In the genomic region with DNA sequence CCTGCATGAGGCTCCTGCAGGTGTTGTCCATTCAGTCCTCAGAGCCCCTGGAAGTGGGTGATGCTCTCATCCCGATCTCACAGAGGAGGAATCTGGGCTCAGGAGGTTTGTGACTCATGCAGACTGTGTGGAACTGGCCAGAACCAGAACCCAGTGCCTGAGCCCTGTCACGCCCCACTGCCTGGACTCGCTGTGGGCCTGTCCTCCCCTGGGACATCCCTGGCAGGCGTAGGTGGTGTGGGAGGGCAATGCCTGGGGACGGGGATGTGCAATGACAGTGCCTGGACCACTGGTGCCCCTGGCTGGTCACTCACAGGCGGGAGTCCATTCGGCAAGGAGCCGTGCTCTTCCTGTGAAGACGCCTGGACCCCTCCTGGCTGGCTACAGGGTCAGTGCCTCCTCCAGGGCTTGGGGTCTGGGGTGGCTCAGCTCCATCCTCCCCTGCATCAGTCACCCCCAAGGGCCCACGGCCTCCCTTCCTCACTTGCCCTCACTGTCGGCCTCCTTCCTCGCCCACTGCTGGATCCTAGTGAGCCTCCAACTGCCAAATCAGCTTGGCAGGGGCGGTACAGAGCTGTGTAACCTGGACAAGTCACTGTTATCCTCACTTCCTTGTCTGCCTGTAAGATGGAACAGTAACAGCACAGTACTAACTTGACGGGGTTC, we compare ENCODE assay signal across 14 cellular contexts. TPM values are rescaled to one million over a fixed set of nuclear protein-coding genes. Genes with fewer than 3 reads are reported as not detected.
DNase-seq lines count a peak whose midpoint lies in the region; ATAC-seq lines count a peak whose summit lies in the region.
"Had no signal": no experiment of that assay in that cellular context is flagged by ENCODE, and none has a peak within 500 bp of the region (broad histone marks: within the 10 kb centered on the region; RNA-seq: fewer than 3 reads in every experiment).

No MANE protein-coding gene starts in this region.

- no peak for ATAC-seq in left ventricle myocardium superior
- no peak for ATAC-seq in T-helper 17 cell
- ATAC-seq in stimulated activated naive CD8-positive, alpha-beta T cell treated with anti-CD3 and anti-CD28 coated beads, Interleukin-15, amount 100 ng/mL, for 72 hours = no peak
- no peak for ATAC-seq in GM21717 (IDR thresholded peaks at IDR 0.05; ENCODE audit: unreplicated experiment)
- no peak for ATAC-seq in GM19324 (IDR thresholded peaks at IDR 0.05; ENCODE audit: low FRiP score, unreplicated experiment)
- ATAC-seq in GM18909 (IDR thresholded peaks at IDR 0.05; ENCODE audit: poor library complexity, unreplicated experiment) = no peak

- DNase-seq in left ventricle myocardium superior (peak; percentile 13), cardiac septum (ENCODE audit: low spot score) (no peak), T-helper 17 cell (no peak), fibroblast of peridontal ligament (ENCODE audit: extremely low read depth) (peak; percentile 5)
- no peak for DNase-seq in stimulated activated naive CD8-positive, alpha-beta T cell treated with anti-CD3 and anti-CD28 coated beads, Interleukin-15, amount 100 ng/mL, for 72 hours
- DNase-seq: activated gamma-delta T cell; GF-D8; NCI-H774; SHP77; stimulated activated CD4-positive, alpha-beta T cell treated with anti-CD3 and anti-CD28 coated beads, Interleukin-4, amount 100 ng/mL, for 24 hours; WERI-Rb-1 had no signal

- H3K36me3 Mint-ChIP-seq in T-helper 17 cell (ENCODE audit: low read depth) = peaks cover 6% of the 10 kb centered on the region

- H3K4me3 Mint-ChIP-seq in T-helper 17 cell = peak overlapping the region; percentile 59
- H3K4me3 Mint-ChIP-seq in stimulated activated naive CD8-positive, alpha-beta T cell treated with anti-CD3 and anti-CD28 coated beads, Interleukin-15, amount 100 ng/mL, for 72 hours = peak overlapping the region in 1 of 2 donors; percentile 35

- no peaks in the 10 kb centered on the region for H3K27me3 Mint-ChIP-seq in T-helper 17 cell
- no peaks in the 10 kb centered on the region for H3K27me3 Mint-ChIP-seq in stimulated activated naive CD8-positive, alpha-beta T cell treated with anti-CD3 and anti-CD28 coated beads, Interleukin-15, amount 100 ng/mL, for 72 hours

- intact Hi-C loops in left ventricle myocardium superior (cut with micrococcal nuclease) = no loop called here
- intact Hi-C loops in cardiac septum (cut with DNase I) = no loop called here

- H3K27ac Mint-ChIP-seq in T-helper 17 cell = peak overlapping the region; percentile 90
- H3K27ac Mint-ChIP-seq in stimulated activated naive CD8-positive, alpha-beta T cell treated with anti-CD3 and anti-CD28 coated beads, Interleukin-15, amount 100 ng/mL, for 72 hours = peak overlapping the region; percentile 73 to 86

- H3K9me3 ChIP-seq in T-helper 17 cell (ENCODE audit: control insufficient read depth, low read length, poor library complexity, severe bottlenecking) = no peaks in the 10 kb centered on the region

- H3K9me3 Mint-ChIP-seq in stimulated activated naive CD8-positive, alpha-beta T cell treated with anti-CD3 and anti-CD28 coated beads, Interleukin-15, amount 100 ng/mL, for 72 hours = peaks cover 0 to 2% of the 10 kb centered on the region in 2 donors

- peaks cover 55% of the 10 kb centered on the region for H3K4me1 Mint-ChIP-seq in T-helper 17 cell
- H3K4me1 Mint-ChIP-seq in stimulated activated naive CD8-positive, alpha-beta T cell treated with anti-CD3 and anti-CD28 coated beads, Interleukin-15, amount 100 ng/mL, for 72 hours = peaks cover 84% of the 10 kb centered on the region

RNA-seq across cellular contexts. Expression of gene PSTPIP1, which starts 14.9 kb away (rescaled TPM):
- total RNA-seq in left ventricle myocardium superior (2.4 TPM), cardiac septum (2.7 TPM), T-helper 17 cell (100 to 1,000 TPM; 115 to 129 TPM)

Comparison
In these comparisons a context has a peak if more than half of its experiments do, and no peak if none do; other contexts are left out.
1. DNase-seq: peak in left ventricle myocardium superior (single experiment) and fibroblast of peridontal ligament (single experiment); none in cardiac septum (single experiment), T-helper 17 cell (0 of 3) and stimulated activated naive CD8-positive, alpha-beta T cell treated with anti-CD3 and anti-CD28 coated beads, Interleukin-15, amount 100 ng/mL, for 72 hours (0 of 2).
2. RNA of gene PSTPIP1, which starts 14.9 kb away (total RNA-seq): 115 to 129 TPM in T-helper 17 cell; 2.7 TPM in cardiac septum (single experiment) and 2.4 TPM in left ventricle myocardium superior (single experiment); every median in the first group is over 10 times any median in the second.